In the genomic region with DNA sequence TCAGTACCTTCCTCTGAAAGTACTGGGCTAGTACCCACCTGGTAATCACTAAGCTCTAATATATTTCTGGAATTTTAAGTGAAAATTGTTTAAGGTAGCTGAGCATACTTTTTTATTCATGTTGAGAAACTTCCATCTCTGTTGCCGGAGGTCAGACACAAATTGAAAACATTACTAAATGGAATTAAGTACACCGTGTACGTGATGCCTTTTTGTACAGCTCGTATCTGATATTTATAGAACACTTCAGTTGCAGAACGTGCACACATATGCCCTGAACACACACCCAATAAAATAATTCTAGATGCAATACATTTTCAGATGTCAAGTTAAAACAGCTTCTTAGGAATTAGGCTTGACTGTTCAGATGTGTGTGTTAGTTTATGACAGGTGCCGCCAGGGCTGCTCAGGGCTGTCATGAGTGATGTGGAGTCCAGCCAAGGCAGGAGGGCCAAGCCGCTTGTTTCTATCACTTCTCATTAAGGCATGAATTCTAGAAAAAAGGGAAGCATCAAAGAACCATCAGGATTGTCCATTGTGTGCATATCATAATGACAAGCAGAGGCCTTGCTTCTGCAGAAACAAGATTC, we compare ENCODE assay signal across 1 cellular context.
TF ChIP-seq lines count a peak whose summit lies in the region.

No MANE protein-coding gene starts in this region.

TF ChIP-seq in neural cell, 6 proteins besides CTCF, POLR2A, EP300 and RAD21 (continued from another document):
- TF ChIP-seq, protein P1, sequence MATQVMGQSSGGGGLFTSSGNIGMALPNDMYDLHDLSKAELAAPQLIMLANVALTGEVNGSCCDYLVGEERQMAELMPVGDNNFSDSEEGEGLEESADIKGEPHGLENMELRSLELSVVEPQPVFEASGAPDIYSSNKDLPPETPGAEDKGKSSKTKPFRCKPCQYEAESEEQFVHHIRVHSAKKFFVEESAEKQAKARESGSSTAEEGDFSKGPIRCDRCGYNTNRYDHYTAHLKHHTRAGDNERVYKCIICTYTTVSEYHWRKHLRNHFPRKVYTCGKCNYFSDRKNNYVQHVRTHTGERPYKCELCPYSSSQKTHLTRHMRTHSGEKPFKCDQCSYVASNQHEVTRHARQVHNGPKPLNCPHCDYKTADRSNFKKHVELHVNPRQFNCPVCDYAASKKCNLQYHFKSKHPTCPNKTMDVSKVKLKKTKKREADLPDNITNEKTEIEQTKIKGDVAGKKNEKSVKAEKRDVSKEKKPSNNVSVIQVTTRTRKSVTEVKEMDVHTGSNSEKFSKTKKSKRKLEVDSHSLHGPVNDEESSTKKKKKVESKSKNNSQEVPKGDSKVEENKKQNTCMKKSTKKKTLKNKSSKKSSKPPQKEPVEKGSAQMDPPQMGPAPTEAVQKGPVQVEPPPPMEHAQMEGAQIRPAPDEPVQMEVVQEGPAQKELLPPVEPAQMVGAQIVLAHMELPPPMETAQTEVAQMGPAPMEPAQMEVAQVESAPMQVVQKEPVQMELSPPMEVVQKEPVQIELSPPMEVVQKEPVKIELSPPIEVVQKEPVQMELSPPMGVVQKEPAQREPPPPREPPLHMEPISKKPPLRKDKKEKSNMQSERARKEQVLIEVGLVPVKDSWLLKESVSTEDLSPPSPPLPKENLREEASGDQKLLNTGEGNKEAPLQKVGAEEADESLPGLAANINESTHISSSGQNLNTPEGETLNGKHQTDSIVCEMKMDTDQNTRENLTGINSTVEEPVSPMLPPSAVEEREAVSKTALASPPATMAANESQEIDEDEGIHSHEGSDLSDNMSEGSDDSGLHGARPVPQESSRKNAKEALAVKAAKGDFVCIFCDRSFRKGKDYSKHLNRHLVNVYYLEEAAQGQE (IDR thresholded peaks at IDR 0.05; ENCODE audit: borderline replicate concordance) = no peak
- TF ChIP-seq POLR2AphosphoS5 (IDR thresholded peaks at IDR 0.05) = no peak
TF ChIP-seq in neural cell: peak in this region for 0.
